In the genomic region with DNA sequence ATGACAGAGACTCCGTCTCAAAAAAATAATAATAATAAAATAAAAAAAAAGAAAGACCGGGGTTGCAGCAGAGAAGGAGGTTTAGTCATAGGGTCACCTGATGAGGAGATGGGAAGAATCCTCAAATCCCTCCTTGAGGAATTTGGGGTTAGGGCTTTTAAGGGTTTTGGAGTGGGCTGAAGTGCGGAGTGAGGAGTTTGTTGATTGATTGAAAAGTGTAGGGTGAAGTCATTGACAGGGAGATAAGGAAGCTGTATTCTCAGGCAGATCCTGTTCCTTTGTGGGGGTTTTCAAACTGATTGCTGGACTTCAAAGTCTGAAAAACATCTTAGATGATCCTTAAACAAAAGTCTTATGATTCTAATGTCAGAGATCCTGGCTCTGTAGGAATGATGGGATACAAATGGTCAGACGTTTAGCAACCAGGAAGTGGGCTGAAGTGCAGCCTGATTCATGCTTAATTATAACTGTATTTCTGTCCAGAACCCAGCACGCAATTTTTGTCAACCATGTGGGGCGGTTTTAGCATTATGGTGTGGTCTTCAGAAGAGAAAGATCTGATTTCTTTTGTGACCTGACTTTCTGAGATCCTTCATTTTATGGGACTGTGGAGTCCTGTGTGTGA, we compare ENCODE assay signal across 14 cellular contexts. TPM values are rescaled to one million over a fixed set of nuclear protein-coding genes. Genes with fewer than 3 reads are reported as not detected.
DNase-seq lines count a peak whose midpoint lies in the region; ATAC-seq and TF ChIP-seq lines count a peak whose summit lies in the region.
"Had no signal": no experiment of that assay in that cellular context is flagged by ENCODE, and none has a peak within 500 bp of the region (broad histone marks: within the 10 kb centered on the region; RNA-seq: fewer than 3 reads in every experiment).

No MANE protein-coding gene starts in this region.

- TF ChIP-seq CTCF in natural killer cell (IDR thresholded peaks at IDR 0.05) (no peak), fibroblast of mammary gland (conservative IDR thresholded peaks at IDR 0.05; ENCODE audit: control insufficient read depth, insufficient read depth, low read depth, low read length) (no peak), stomach (IDR thresholded peaks at IDR 0.05) (no peak)

- H3K36me3 Mint-ChIP-seq in natural killer cell treated with Interleukin-12 subunit alpha and Interleukin-12 subunit beta and Interleukin-15 and Interleukin-18, amount 100 ng/mL, for 72 hours = no peaks in the 10 kb centered on the region
- H3K36me3 Mint-ChIP-seq in natural killer cell = no peaks in the 10 kb centered on the region

- TF ChIP-seq EP300 in stomach (IDR thresholded peaks at IDR 0.05) = no peak

- DNase-seq in natural killer cell treated with Interleukin-12 subunit alpha and Interleukin-12 subunit beta and Interleukin-15 and Interleukin-18, amount 100 ng/mL, for 72 hours (ENCODE audit: low spot score) = no peak
- no peak for DNase-seq in natural killer cell
- DNase-seq in RPMI7951 (ENCODE audit: low read depth) = peak; percentile 69
- peak; percentile 84 for DNase-seq in fibroblast of mammary gland (ENCODE audit: low read depth)
- DNase-seq in left cardiac atrium = no peak
- DNase-seq in iPS-NIHi7 (ENCODE audit: extremely low spot score) = no peak
- DNase-seq in stomach = no peak
- DNase-seq: Karpas-422 had no signal

- peaks cover 3 to 11% of the 10 kb centered on the region in 2 donors for H3K4me1 Mint-ChIP-seq in natural killer cell treated with Interleukin-12 subunit alpha and Interleukin-12 subunit beta and Interleukin-15 and Interleukin-18, amount 100 ng/mL, for 72 hours (ENCODE audit: low read depth in 2 of 2)
- no peaks in the 10 kb centered on the region for H3K4me1 Mint-ChIP-seq in natural killer cell

- H3K27ac ChIP-seq in stomach = no peak overlapping the region

- peaks cover 0 to 11% (median 0%) of the 10 kb centered on the region in 4 donors for H3K4me1 ChIP-seq in stomach

- H3K27me3 Mint-ChIP-seq in natural killer cell treated with Interleukin-12 subunit alpha and Interleukin-12 subunit beta and Interleukin-15 and Interleukin-18, amount 100 ng/mL, for 72 hours = no peaks in the 10 kb centered on the region
- H3K27me3 Mint-ChIP-seq in natural killer cell (ENCODE audit: low read depth in 2 of 2) = no peaks in the 10 kb centered on the region
- H3K27me3 Mint-ChIP-seq: brain had no signal

- H3K9me3 ChIP-seq in stomach = no peaks in the 10 kb centered on the region
- H3K9me3 ChIP-seq: BLaER1 treated with 17β-estradiol and CSF1 and Interleukin-3, amounts not matched to agents 10 nM and 100 nM had no signal

- 69 to 80% (median 78%) methylated on average over 6 of the region's 6 CpGs for WGBS in stomach, 5 donors

- H3K36me3 ChIP-seq in stomach = peaks cover 0 to 19% (median 11%) of the 10 kb centered on the region in 4 donors

- no peak for TF ChIP-seq POLR2A in stomach (IDR thresholded peaks at IDR 0.05)

- no peak for ATAC-seq in natural killer cell treated with Interleukin-12 subunit alpha and Interleukin-12 subunit beta and Interleukin-15 and Interleukin-18, amount 100 ng/mL, for 72 hours
- ATAC-seq in natural killer cell = no peak
- no peak for ATAC-seq in GM21423 (IDR thresholded peaks at IDR 0.05; ENCODE audit: unreplicated experiment)
- ATAC-seq in left cardiac atrium = no peak
- ATAC-seq: esophagus mucosa, HCT116 had no signal

- H3K4me3 Mint-ChIP-seq in natural killer cell treated with Interleukin-12 subunit alpha and Interleukin-12 subunit beta and Interleukin-15 and Interleukin-18, amount 100 ng/mL, for 72 hours = peak overlapping the region; percentile 0
- no peak overlapping the region for H3K4me3 Mint-ChIP-seq in natural killer cell
- H3K4me3 Mint-ChIP-seq: brain; T-helper 2 cell treated with Interferon-gamma antibody and Interleukin-4, amounts not matched to agents 5 μg/mL and 100 μg/mL, for 36 hours had no signal

- no peak overlapping the region for H3K27ac Mint-ChIP-seq in natural killer cell treated with Interleukin-12 subunit alpha and Interleukin-12 subunit beta and Interleukin-15 and Interleukin-18, amount 100 ng/mL, for 72 hours
- no peak overlapping the region for H3K27ac Mint-ChIP-seq in natural killer cell

- intact Hi-C loops in natural killer cell (cut with micrococcal nuclease) = no loop called here
- intact Hi-C loops in left cardiac atrium (cut with DNase I) = no loop called here
- intact Hi-C loops in stomach (cut with DNase I; ENCODE audit: low total_unique reads) = no loop called here

- H3K4me3 ChIP-seq in fibroblast of mammary gland (ENCODE audit: control insufficient read depth, low read depth, low read length) = no peak overlapping the region
- no peak overlapping the region for H3K4me3 ChIP-seq in stomach
- H3K4me3 ChIP-seq: BLaER1 treated with 17β-estradiol and CSF1 and Interleukin-3, amounts not matched to agents 10 nM and 100 nM had no signal

- no peaks in the 10 kb centered on the region for H3K27me3 ChIP-seq in stomach
- H3K27me3 ChIP-seq: BLaER1 treated with 17β-estradiol and CSF1 and Interleukin-3, amounts not matched to agents 10 nM and 100 nM had no signal

- H3K9me3 Mint-ChIP-seq in natural killer cell treated with Interleukin-12 subunit alpha and Interleukin-12 subunit beta and Interleukin-15 and Interleukin-18, amount 100 ng/mL, for 72 hours = no peaks in the 10 kb centered on the region
- H3K9me3 Mint-ChIP-seq in natural killer cell = no peaks in the 10 kb centered on the region
- H3K9me3 Mint-ChIP-seq: brain; T-helper 2 cell treated with Interferon-gamma antibody and Interleukin-4, amounts not matched to agents 5 μg/mL and 100 μg/mL, for 36 hours had no signal

RNA-seq across cellular contexts. Expression of gene FNTB, which starts 16.0 kb away (rescaled TPM):
- 10 to 100 TPM; 13.4 to 30.9 TPM for total RNA-seq in natural killer cell treated with Interleukin-12 subunit alpha and Interleukin-12 subunit beta and Interleukin-15 and Interleukin-18, amount 100 ng/mL, for 72 hours
- 1 to 10 TPM; 4.0 to 8.7 (median 8.4) TPM for total RNA-seq in natural killer cell
- 15.4 and 17.9 TPM in 2 replicates for total RNA-seq in RPMI7951 (2014; rRNA removed; shearing (Covaris generic))
- total RNA-seq in left cardiac atrium = 10 to 100 TPM; 13.1 to 15.9 TPM
- 10 to 100 TPM in 2 of 5 donors, 1 to 10 TPM in 2, not detected in 1; 2.9 to 18.3 (median 8.1) TPM for total RNA-seq in stomach
- polyA plus RNA-seq in stomach = 10 to 100 TPM in 1 of 3 donors, 1 to 10 TPM in 2; 6.1 to 10.6 (median 6.3) TPM

RNA-seq across cellular contexts. Expression of gene RAB15, which starts 30.6 kb away (rescaled TPM):
- total RNA-seq in natural killer cell treated with Interleukin-12 subunit alpha and Interleukin-12 subunit beta and Interleukin-15 and Interleukin-18, amount 100 ng/mL, for 72 hours = 1 to 10 TPM; 1.8 to 2.1 TPM
- 1 to 10 TPM in 2 of 3 donors, under 1 TPM in 1; 0.82 to 3.2 (median 1.7) TPM for total RNA-seq in natural killer cell
- 3.4 and 4.3 TPM in 2 replicates for total RNA-seq in RPMI7951 (2014; rRNA removed; shearing (Covaris generic))
- 10 to 100 TPM; 12.9 to 51.4 TPM for total RNA-seq in left cardiac atrium
- 10 to 100 TPM in 3 of 5 donors, 1 to 10 TPM in 2; 1.2 to 20.3 (median 11.0) TPM for total RNA-seq in stomach
- 10 to 100 TPM in 2 of 3 donors, 1 to 10 TPM in 1; 7.2 to 14.1 (median 11.9) TPM for polyA plus RNA-seq in stomach

Comparison
In these comparisons a context has a peak if more than half of its experiments do, and no peak if none do; other contexts are left out.
1. DNase-seq: peak in RPMI7951 (single experiment) and fibroblast of mammary gland (single experiment); none in natural killer cell treated with Interleukin-12 subunit alpha and Interleukin-12 subunit beta and Interleukin-15 and Interleukin-18, amount 100 ng/mL, for 72 hours (single experiment), natural killer cell (single experiment), left cardiac atrium (single experiment), iPS-NIHi7 (single experiment) and stomach (single experiment).